Comparison of ENCODE assay signal across 33 cellular contexts in genomic region chr5:178581621-178582020, GRCh38. TPM values are rescaled to one million over a fixed set of nuclear protein-coding genes. Genes with fewer than 3 reads are reported as not detected.
"Had no signal": no experiment of that assay in that cellular context is flagged by ENCODE, and none has a peak within 500 bp of the region (broad histone marks: within the 10 kb centered on the region; RNA-seq: fewer than 3 reads in every experiment).

No MANE protein-coding gene starts in this region.

- H3K36me3 Mint-ChIP-seq: activated CD4-positive, alpha-beta memory T cell treated with anti-CD3 and anti-CD28 coated beads for 36 hours; activated CD8-positive, alpha-beta memory T cell treated with anti-CD3 and anti-CD28 coated beads, Interleukin-2, amount 10 ng/mL, durations not matched to agents 7 days and 5 days; activated naive CD4-positive, alpha-beta T cell treated with anti-CD3 and anti-CD28 coated beads, Interleukin-2, amount 50 U/mL, for 24 hours; activated naive CD8-positive, alpha-beta T cell treated with anti-CD3 and anti-CD28 coated beads for 36 hours had no signal

- H3K27ac Mint-ChIP-seq: activated B cell treated with CpG ODN at 0.5 μM for 24 hours; activated CD4-positive, alpha-beta memory T cell treated with anti-CD3 and anti-CD28 coated beads for 36 hours; activated CD8-positive, alpha-beta memory T cell treated with anti-CD3 and anti-CD28 coated beads, Interleukin-2, amount 10 ng/mL, durations not matched to agents 7 days and 5 days; activated CD8-positive, alpha-beta T cell treated with anti-CD3 and anti-CD28 coated beads, Interleukin-2, amount 10 ng/mL, durations not matched to agents 7 days and 5 days; activated naive CD4-positive, alpha-beta T cell treated with anti-CD3 and anti-CD28 coated beads for 36 hours; activated naive CD4-positive, alpha-beta T cell treated with anti-CD3 and anti-CD28 coated beads, Interleukin-2, amount 50 U/mL, for 24 hours; activated naive CD8-positive, alpha-beta T cell treated with anti-CD3 and anti-CD28 coated beads for 36 hours; activated naive CD8-positive, alpha-beta T cell treated with anti-CD3 and anti-CD28 coated beads, Interleukin-2, amount 50 U/mL, for 24 hours; activated T-helper 1 cell treated with anti-CD3 and anti-CD28 coated beads, Interleukin-12 subunit alpha, Interleukin-12 subunit beta, Interleukin-2, Interleukin-4 antibody, amounts not matched to agents 30 ng/mL and 10 ng/mL and 1 ng/mL, durations not matched to agents 14 hours and 24 hours and 36 hours; activated T-helper 2 cell treated with anti-CD3 and anti-CD28 coated beads, Interferon-gamma antibody, Interleukin-2, Interleukin-4, amounts not matched to agents 10 μg/mL and 5 μg/mL and 100 μg/mL, durations not matched to agents 14 hours and 24 hours and 36 hours; T-helper 17 cell; T-helper 2 cell treated with Interferon-gamma antibody and Interleukin-4, amounts not matched to agents 5 μg/mL and 100 μg/mL, for 36 hours had no signal

- DNase-seq: activated B cell treated with CpG ODN at 0.5 μM for 24 hours; activated CD4-positive, alpha-beta memory T cell treated with anti-CD3 and anti-CD28 coated beads for 36 hours; activated CD4-positive, alpha-beta T cell treated with anti-CD3 and anti-CD28 coated beads for 48 hours; activated CD8-positive, alpha-beta memory T cell treated with anti-CD3 and anti-CD28 coated beads, Interleukin-2, amount 10 ng/mL, durations not matched to agents 7 days and 5 days; activated CD8-positive, alpha-beta memory T cell treated with anti-CD3 and anti-CD28 coated beads, Interleukin-2, amount 50 U/mL, for 4 hours; activated CD8-positive, alpha-beta T cell treated with anti-CD3 and anti-CD28 coated beads, Interleukin-2, amount 10 ng/mL, durations not matched to agents 7 days and 5 days; activated effector memory CD4-positive, alpha-beta T cell treated with anti-CD3 and anti-CD28 coated beads, Interleukin-2, amount 50 U/mL, for 16 hours; activated naive CD4-positive, alpha-beta T cell treated with anti-CD3 and anti-CD28 coated beads for 36 hours; activated naive CD8-positive, alpha-beta T cell treated with anti-CD3 and anti-CD28 coated beads for 36 hours; activated naive CD8-positive, alpha-beta T cell treated with anti-CD3 and anti-CD28 coated beads, Interleukin-2, amount 50 U/mL, for 24 hours; activated T-cell treated with anti-CD3 and anti-CD28 coated beads, Interleukin-2, amount 50 U/mL, for 1 hour; activated T-cell treated with anti-CD3 and anti-CD28 coated beads, Interleukin-2, amount 50 U/mL, for 48 hours; adrenal gland; amygdala; aorta; body of pancreas; caudate nucleus; cerebellar nuclear complex; colonic mucosa; effector CD8-positive, alpha-beta T cell; foreskin fibroblast; SW 1271; T-helper 1 cell; T-helper 17 cell; T1000; WERI-Rb-1 had no signal

- H3K4me3 Mint-ChIP-seq: activated B cell treated with CpG ODN at 0.5 μM for 24 hours; activated CD4-positive, alpha-beta memory T cell treated with anti-CD3 and anti-CD28 coated beads for 36 hours; activated CD8-positive, alpha-beta memory T cell treated with anti-CD3 and anti-CD28 coated beads, Interleukin-2, amount 10 ng/mL, durations not matched to agents 7 days and 5 days; activated CD8-positive, alpha-beta T cell treated with anti-CD3 and anti-CD28 coated beads, Interleukin-2, amount 10 ng/mL, durations not matched to agents 7 days and 5 days; activated naive CD4-positive, alpha-beta T cell treated with anti-CD3 and anti-CD28 coated beads for 36 hours; activated naive CD4-positive, alpha-beta T cell treated with anti-CD3 and anti-CD28 coated beads, Interleukin-2, amount 50 U/mL, for 24 hours; activated naive CD8-positive, alpha-beta T cell treated with anti-CD3 and anti-CD28 coated beads for 36 hours; activated naive CD8-positive, alpha-beta T cell treated with anti-CD3 and anti-CD28 coated beads, Interleukin-2, amount 50 U/mL, for 24 hours; activated T-helper 1 cell treated with anti-CD3 and anti-CD28 coated beads, Interleukin-12 subunit alpha, Interleukin-12 subunit beta, Interleukin-2, Interleukin-4 antibody, amounts not matched to agents 30 ng/mL and 10 ng/mL and 1 ng/mL, durations not matched to agents 14 hours and 24 hours and 36 hours; T-helper 17 cell; T-helper 2 cell treated with Interferon-gamma antibody and Interleukin-4, amounts not matched to agents 5 μg/mL and 100 μg/mL, for 36 hours had no signal

- H3K27ac ChIP-seq: adrenal gland, body of pancreas, colonic mucosa, WERI-Rb-1 had no signal

- ATAC-seq: activated CD4-positive, CD25-positive, alpha-beta regulatory T cell treated with anti-CD3 and anti-CD28 coated beads, Interleukin-2, amount 50 U/mL, for 24 hours; activated CD8-positive, alpha-beta memory T cell treated with anti-CD3 and anti-CD28 coated beads, Interleukin-2, amount 10 ng/mL, durations not matched to agents 7 days and 5 days; activated CD8-positive, alpha-beta T cell treated with anti-CD3 and anti-CD28 coated beads, Interleukin-2, amount 10 ng/mL, durations not matched to agents 7 days and 5 days; activated naive CD8-positive, alpha-beta T cell treated with anti-CD3 and anti-CD28 coated beads, Interleukin-2, amount 50 U/mL, for 24 hours; body of pancreas; esophagus mucosa; T-helper 17 cell had no signal

- H3K9me3 Mint-ChIP-seq: activated B cell treated with CpG ODN at 0.5 μM for 24 hours; activated CD4-positive, alpha-beta memory T cell treated with anti-CD3 and anti-CD28 coated beads for 36 hours; activated naive CD4-positive, alpha-beta T cell treated with anti-CD3 and anti-CD28 coated beads for 36 hours; activated naive CD4-positive, alpha-beta T cell treated with anti-CD3 and anti-CD28 coated beads, Interleukin-2, amount 50 U/mL, for 24 hours; activated naive CD8-positive, alpha-beta T cell treated with anti-CD3 and anti-CD28 coated beads for 36 hours; activated naive CD8-positive, alpha-beta T cell treated with anti-CD3 and anti-CD28 coated beads, Interleukin-2, amount 50 U/mL, for 24 hours; activated T-helper 1 cell treated with anti-CD3 and anti-CD28 coated beads, Interleukin-12 subunit alpha, Interleukin-12 subunit beta, Interleukin-2, Interleukin-4 antibody, amounts not matched to agents 30 ng/mL and 10 ng/mL and 1 ng/mL, durations not matched to agents 14 hours and 24 hours and 36 hours; activated T-helper 2 cell treated with anti-CD3 and anti-CD28 coated beads, Interferon-gamma antibody, Interleukin-2, Interleukin-4, amounts not matched to agents 10 μg/mL and 5 μg/mL and 100 μg/mL, durations not matched to agents 14 hours and 24 hours and 36 hours; T-helper 2 cell treated with Interferon-gamma antibody and Interleukin-4, amounts not matched to agents 5 μg/mL and 100 μg/mL, for 36 hours had no signal

- H3K4me1 Mint-ChIP-seq: activated B cell treated with CpG ODN at 0.5 μM for 24 hours; activated CD8-positive, alpha-beta memory T cell treated with anti-CD3 and anti-CD28 coated beads, Interleukin-2, amount 10 ng/mL, durations not matched to agents 7 days and 5 days; activated naive CD4-positive, alpha-beta T cell treated with anti-CD3 and anti-CD28 coated beads, Interleukin-2, amount 50 U/mL, for 24 hours; activated naive CD8-positive, alpha-beta T cell treated with anti-CD3 and anti-CD28 coated beads for 36 hours; activated naive CD8-positive, alpha-beta T cell treated with anti-CD3 and anti-CD28 coated beads, Interleukin-2, amount 50 U/mL, for 24 hours; T-helper 17 cell had no signal

RNA-seq across cellular contexts. Expression of gene COL23A1, which starts 8.6 kb away (rescaled TPM):
- total RNA-seq: activated B cell treated with CpG ODN at 0.5 μM for 24 hours; activated T-helper 1 cell treated with anti-CD3 and anti-CD28 coated beads, Interleukin-12 subunit alpha, Interleukin-12 subunit beta, Interleukin-2, Interleukin-4 antibody, amounts not matched to agents 30 ng/mL and 10 ng/mL and 1 ng/mL, durations not matched to agents 14 hours and 24 hours and 36 hours; activated T-helper 2 cell treated with anti-CD3 and anti-CD28 coated beads, Interferon-gamma antibody, Interleukin-2, Interleukin-4, amounts not matched to agents 10 μg/mL and 5 μg/mL and 100 μg/mL, durations not matched to agents 14 hours and 24 hours and 36 hours; body of pancreas; epithelial cell of proximal tubule; T-helper 17 cell had no signal
